ENCODE assay signal across 12 cellular contexts in genomic region chr2:159600752-159601151, GRCh38. TPM values are rescaled to one million over a fixed set of nuclear protein-coding genes. Genes with fewer than 3 reads are reported as not detected.
DNase-seq lines count a peak whose midpoint lies in the region; ATAC-seq, FAIRE-seq and TF ChIP-seq lines count a peak whose summit lies in the region.
"Had no signal": no experiment of that assay in that cellular context is flagged by ENCODE, and none has a peak within 500 bp of the region (broad histone marks: within the 10 kb centered on the region; RNA-seq: fewer than 3 reads in every experiment).

No MANE protein-coding gene starts in this region.

- H3K4me3 ChIP-seq in RWPE2 (ENCODE audit: severe bottlenecking), result no peak overlapping the region
- no peak overlapping the region for H3K4me3 ChIP-seq in neural progenitor cell
- H3K4me3 ChIP-seq: vagina had no signal

- no peak overlapping the region for H3K4me3 Mint-ChIP-seq in activated T-cell treated with anti-CD3 and anti-CD28 coated beads, Interleukin-2, amount 50 U/mL, for 4 hours
- H3K4me3 Mint-ChIP-seq in neural progenitor cell, result no peak overlapping the region

- no peak overlapping the region for H2AFZ ChIP-seq in neural progenitor cell (replicated peaks)

- peaks cover 2% of the 10 kb centered on the region for H3K36me3 Mint-ChIP-seq in activated T-cell treated with anti-CD3 and anti-CD28 coated beads, Interleukin-2, amount 50 U/mL, for 4 hours (ENCODE audit: insufficient read depth)
- peaks cover 33% of the 10 kb centered on the region for H3K36me3 Mint-ChIP-seq in neural progenitor cell

- H3K27ac ChIP-seq in RWPE2 (ENCODE audit: poor library complexity, severe bottlenecking), result peak overlapping the region; percentile 76
- no peak overlapping the region for H3K27ac ChIP-seq in neural progenitor cell
- H3K27ac ChIP-seq: vagina had no signal

- H3K27ac Mint-ChIP-seq in neural progenitor cell, result no peak overlapping the region

- H3K9me3 ChIP-seq in RWPE2 (ENCODE audit: severe bottlenecking), result no peaks in the 10 kb centered on the region
- no peaks in the 10 kb centered on the region for H3K9me3 ChIP-seq in neural progenitor cell (ENCODE audit: low read depth)
- H3K9me3 ChIP-seq: vagina had no signal

- CTCF ChIA-PET in GM10248 (lab: Yijun Ruan, JAX), result interaction anchor here (0.7 to 1.3 kb wide), 2 partner anchors 10 to 13 kb away, joined by 3 read pairs; no protein-coding TSS in a partner anchor

- POLR2A ChIA-PET in GM10248 (lab: Yijun Ruan, JAX), result no interaction called here

- H3K9ac ChIP-seq in neural progenitor cell, result no peak overlapping the region

- H3K27me3 ChIP-seq in RWPE2 (ENCODE audit: insufficient read depth, poor library complexity, severe bottlenecking) (no peaks in the 10 kb centered on the region), neural progenitor cell (no peaks in the 10 kb centered on the region)
- H3K27me3 ChIP-seq: vagina had no signal

- no peak overlapping the region for H3K4me2 ChIP-seq in neural progenitor cell

- peaks cover 98% of the 10 kb centered on the region for H3K79me2 ChIP-seq in neural progenitor cell (ENCODE audit: low read depth)

- no peaks in the 10 kb centered on the region for H3K27me3 Mint-ChIP-seq in activated T-cell treated with anti-CD3 and anti-CD28 coated beads, Interleukin-2, amount 50 U/mL, for 4 hours (ENCODE audit: low read depth)
- H3K27me3 Mint-ChIP-seq in neural progenitor cell (ENCODE audit: insufficient read depth, low read depth), result no peaks in the 10 kb centered on the region

- H3K36me3 ChIP-seq in RWPE2 (ENCODE audit: low read depth) (no peaks in the 10 kb centered on the region), neural progenitor cell (no peaks in the 10 kb centered on the region)
- H3K36me3 ChIP-seq: vagina had no signal

- no peak for TF ChIP-seq CTCF in RWPE2 (IDR thresholded peaks at IDR 0.05; ENCODE audit: poor library complexity, severe bottlenecking)
- no peak for TF ChIP-seq CTCF in GM10248 (IDR thresholded peaks at IDR 0.05; ENCODE audit: control extremely low read depth, extremely low read depth, low read depth, missing control alignments)
- no peak for TF ChIP-seq CTCF in neural progenitor cell (IDR thresholded peaks at IDR 0.05)

- no peak for FAIRE-seq in urothelium cell line (lab: Jason Lieb, UNC)

- no peaks in the 10 kb centered on the region for H3K9me3 Mint-ChIP-seq in activated T-cell treated with anti-CD3 and anti-CD28 coated beads, Interleukin-2, amount 50 U/mL, for 4 hours
- peaks cover 22% of the 10 kb centered on the region for H3K9me3 Mint-ChIP-seq in neural progenitor cell

- H3K4me1 Mint-ChIP-seq in activated T-cell treated with anti-CD3 and anti-CD28 coated beads, Interleukin-2, amount 50 U/mL, for 4 hours (ENCODE audit: low read depth), result peaks cover 4% of the 10 kb centered on the region
- peaks cover 1% of the 10 kb centered on the region for H3K4me1 Mint-ChIP-seq in neural progenitor cell

- H3K4me1 ChIP-seq in RWPE2 (ENCODE audit: insufficient read depth, poor library complexity, severe bottlenecking), result peaks cover 28% of the 10 kb centered on the region
- H3K4me1 ChIP-seq in neural progenitor cell, result no peaks in the 10 kb centered on the region

- peak; percentile 30 to 65 for ATAC-seq in activated T-cell treated with anti-CD3 and anti-CD28 coated beads, Interleukin-2, amount 50 U/mL, for 4 hours
- ATAC-seq in RWPE2 (ENCODE audit: low read depth) (peak; percentile 99), esophagus mucosa (peak; percentile 96), GM19324 (IDR thresholded peaks at IDR 0.05; ENCODE audit: low FRiP score, unreplicated experiment) (no peak)
- ATAC-seq: right cardiac atrium had no signal

- H3F3A ChIP-seq in neural progenitor cell (ENCODE audit: low read depth), result no peaks in the 10 kb centered on the region

- peaks cover 35% of the 10 kb centered on the region for H4K20me1 ChIP-seq in neural progenitor cell (ENCODE audit: low read depth)

- no peak for DNase-seq in activated T-cell treated with anti-CD3 and anti-CD28 coated beads, Interleukin-2, amount 50 U/mL, for 4 hours
- no peak for DNase-seq in activated T-cell treated with anti-CD3 and anti-CD28 coated beads, Interleukin-2, amount 50 U/mL, for 1 hour
- DNase-seq in RWPE2 (ENCODE audit: low spot score) (no peak), urothelium cell line (ENCODE audit: low spot score) (peak; percentile 72), GM10248 (ENCODE audit: extremely low spot score) (no peak), neural progenitor cell (ENCODE audit: low spot score) (no peak)
- DNase-seq: activated effector memory CD4-positive, alpha-beta T cell treated with Interleukin-2 at 50 U/mL for 16 hours; NCI-H146; right cardiac atrium had no signal

RNA-seq across cellular contexts. Expression of gene BAZ2B, which starts 15.6 kb away (rescaled TPM):
- 1 to 10 TPM; 5.0 to 6.7 (median 5.1) TPM for total RNA-seq in activated T-cell treated with anti-CD3 and anti-CD28 coated beads, Interleukin-2, amount 50 U/mL, for 4 hours
- 41.4 TPM for total RNA-seq in esophagus mucosa
- 57.3 and 101 TPM in 2 replicates for total RNA-seq in neural progenitor cell (ENCODE audit: low replicate concordance)
